ENCODE assay signal across 16 cellular contexts in the genomic region with DNA sequence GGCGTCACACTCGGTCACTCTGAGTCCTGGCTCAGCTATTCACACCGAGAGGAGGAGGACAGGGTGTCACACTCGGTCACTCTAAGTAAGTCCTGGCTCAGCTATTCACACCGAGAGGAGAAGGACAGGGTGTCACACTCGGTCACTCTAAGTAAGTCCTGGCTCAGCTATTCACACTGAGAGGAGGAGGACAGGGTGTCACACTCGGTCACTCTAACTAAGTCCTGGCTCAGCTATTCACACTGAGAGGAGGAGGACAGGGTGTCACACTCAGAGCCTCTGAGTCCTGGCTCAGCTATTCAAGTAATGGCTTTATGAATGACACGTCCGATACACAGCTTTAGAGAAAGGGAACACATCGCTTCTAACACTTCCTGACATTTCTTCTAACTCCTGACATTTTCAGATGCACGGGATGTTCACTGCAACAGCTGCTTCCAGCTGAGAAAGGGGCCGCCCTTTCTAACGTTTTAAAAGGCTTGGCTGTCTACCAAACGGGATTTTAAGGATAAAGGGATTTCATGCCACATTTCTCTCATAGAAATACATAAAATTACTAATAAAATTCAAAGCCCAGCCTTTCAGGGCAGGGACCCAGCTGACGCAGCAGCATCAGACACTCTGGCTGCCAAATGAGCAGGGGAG. TPM values are rescaled to one million over a fixed set of nuclear protein-coding genes. Genes with fewer than 3 reads are reported as not detected.
A peak's percentile ranks its signal among the peaks of the same experiment; 100 is the strongest.
DNase-seq lines count a peak whose midpoint lies in the region; ATAC-seq and TF ChIP-seq lines count a peak whose summit lies in the region.
"Had no signal": no experiment of that assay in that cellular context is flagged by ENCODE, and none has a peak within 500 bp of the region (broad histone marks: within the 10 kb centered on the region; RNA-seq: fewer than 3 reads in every experiment).

No MANE protein-coding gene starts in this region.

- no peak overlapping the region for H4K8ac ChIP-seq in mesenchymal stem cell (ENCODE audit: low read length)

- H3K27ac ChIP-seq in GM23248 (peak overlapping the region; percentile 74), mesenchymal stem cell (ENCODE audit: low read length, poor library complexity, severe bottlenecking) (no peak overlapping the region)

- 47 to 50% methylated on average over 9 to 15 of the region's 15 CpGs for WGBS in GM23248 (ENCODE audit: low coverage in 1 of 2, low lambda C conversion rate in 2 of 2, missing lambda C conversion rate in 2 of 2), 2 experiments
- over 99% methylated on average over 14 of the region's 15 CpGs for WGBS in mesenchymal stem cell

- H3K27me3 Mint-ChIP-seq in stimulated activated memory B cell treated with anti-CD40 and anti-IgM and Interleukin-4, amounts not matched to agents 10 μg/mL and 1 μg/mL and 100 μg/mL, for 72 hours: no peaks in the 10 kb centered on the region
- no peaks in the 10 kb centered on the region for H3K27me3 Mint-ChIP-seq in Calu3 (ENCODE audit: unreplicated experiment)
- no peaks in the 10 kb centered on the region for H3K27me3 Mint-ChIP-seq in activated CD4-positive, alpha-beta T cell treated with anti-CD3 and anti-CD28 coated beads for 36 hours
- H3K27me3 Mint-ChIP-seq: activated naive CD8-positive, alpha-beta T cell treated with anti-CD3 and anti-CD28 coated beads for 36 hours had no signal

- H3K4me1 Mint-ChIP-seq in stimulated activated memory B cell treated with anti-CD40 and anti-IgM and Interleukin-4, amounts not matched to agents 10 μg/mL and 1 μg/mL and 100 μg/mL, for 72 hours: peaks cover 8% of the 10 kb centered on the region
- H3K4me1 Mint-ChIP-seq in Calu3 (ENCODE audit: low read depth, unreplicated experiment): no peaks in the 10 kb centered on the region
- H3K4me1 Mint-ChIP-seq in activated CD4-positive, alpha-beta T cell treated with anti-CD3 and anti-CD28 coated beads for 36 hours: no peaks in the 10 kb centered on the region
- H3K4me1 Mint-ChIP-seq: activated naive CD8-positive, alpha-beta T cell treated with anti-CD3 and anti-CD28 coated beads for 36 hours had no signal

- no peaks in the 10 kb centered on the region for H3K9me2 ChIP-seq in GM23248 (ENCODE audit: insufficient read depth)

- H2BK12ac ChIP-seq in mesenchymal stem cell (ENCODE audit: low read length in 2 of 2): no peak overlapping the region

- H3F3A ChIP-seq in GM23248 (ENCODE audit: insufficient read depth): peaks cover 10% of the 10 kb centered on the region

- ATAC-seq in stimulated activated memory B cell treated with anti-CD40 and anti-IgM and Interleukin-4, amounts not matched to agents 10 μg/mL and 1 μg/mL and 100 μg/mL, for 72 hours: no peak
- no peak for ATAC-seq in activated CD4-positive, alpha-beta T cell treated with anti-CD3 and anti-CD28 coated beads for 36 hours
- ATAC-seq: PC-3 had no signal

- H3K79me2 ChIP-seq in GM23248 (ENCODE audit: insufficient read depth): peaks cover 17% of the 10 kb centered on the region

- no peaks in the 10 kb centered on the region for H3K36me3 ChIP-seq in GM23248 (ENCODE audit: low read depth)
- H3K36me3 ChIP-seq in mesenchymal stem cell (ENCODE audit: control insufficient read depth in 1 of 2, insufficient read depth in 2 of 2, low read depth in 1 of 2, low read length in 2 of 2): peaks cover 24 to 59% of the 10 kb centered on the region in 2 experiments

- POLR2A ChIA-PET in activated CD4-positive, alpha-beta T cell treated with anti-CD3 and anti-CD28 coated beads for 36 hours (lab: Charles Lee): no interaction called here

- H2BK15ac ChIP-seq in mesenchymal stem cell (ENCODE audit: low read depth, poor library complexity, severe bottlenecking): no peak overlapping the region

- H3K14ac ChIP-seq in mesenchymal stem cell (ENCODE audit: low read length in 2 of 2): no peak overlapping the region

- H3K9me3 ChIP-seq in GM23248 (ENCODE audit: low read depth) (no peaks in the 10 kb centered on the region), mesenchymal stem cell (ENCODE audit: control insufficient read depth, low read length) (no peaks in the 10 kb centered on the region)
- H3K9me3 ChIP-seq: thyroid gland had no signal

- H3K27me3 ChIP-seq in GM23248 (replicated peaks; ENCODE audit: insufficient read depth) (no peaks in the 10 kb centered on the region), mesenchymal stem cell (ENCODE audit: control insufficient read depth in 1 of 2, insufficient read depth in 1 of 2, low read length in 2 of 2) (no peaks in the 10 kb centered on the region)
- H3K27me3 ChIP-seq: thyroid gland had no signal

- H3K9me3 Mint-ChIP-seq in stimulated activated memory B cell treated with anti-CD40 and anti-IgM and Interleukin-4, amounts not matched to agents 10 μg/mL and 1 μg/mL and 100 μg/mL, for 72 hours: no peaks in the 10 kb centered on the region
- H3K9me3 Mint-ChIP-seq in Calu3 (ENCODE audit: low read depth, unreplicated experiment): no peaks in the 10 kb centered on the region
- H3K9me3 Mint-ChIP-seq in activated CD4-positive, alpha-beta T cell treated with anti-CD3 and anti-CD28 coated beads for 36 hours (ENCODE audit: low read depth): no peaks in the 10 kb centered on the region
- H3K9me3 Mint-ChIP-seq: activated naive CD8-positive, alpha-beta T cell treated with anti-CD3 and anti-CD28 coated beads for 36 hours had no signal

- H3K4ac ChIP-seq in mesenchymal stem cell (ENCODE audit: low read depth in 1 of 2, low read length in 2 of 2): no peak overlapping the region

- no TSS peak for BruUV-seq in Calu3 (replicated peaks; lab: Mats Ljungman, UMichigan)

- H3K4me2 ChIP-seq in GM23248 (ENCODE audit: unreplicated experiment): peak overlapping the region; percentile 41
- no peak overlapping the region for H3K4me2 ChIP-seq in mesenchymal stem cell (ENCODE audit: low read length, poor library complexity, severe bottlenecking)

- no peak overlapping the region for H2AK5ac ChIP-seq in mesenchymal stem cell (ENCODE audit: low read length, severe bottlenecking)

- in situ Hi-C loops in GM23248 (cut with MboI): no loop called here

- peaks cover 32% of the 10 kb centered on the region for H3K79me1 ChIP-seq in mesenchymal stem cell (replicated peaks; ENCODE audit: low read length, poor library complexity, severe bottlenecking)

- no peak overlapping the region for H2BK120ac ChIP-seq in mesenchymal stem cell (ENCODE audit: low read depth, low read length)

- H3K27ac Mint-ChIP-seq in stimulated activated memory B cell treated with anti-CD40 and anti-IgM and Interleukin-4, amounts not matched to agents 10 μg/mL and 1 μg/mL and 100 μg/mL, for 72 hours: peak overlapping the region; percentile 10
- no peak overlapping the region for H3K27ac Mint-ChIP-seq in Calu3 (ENCODE audit: unreplicated experiment)
- H3K27ac Mint-ChIP-seq in activated CD4-positive, alpha-beta T cell treated with anti-CD3 and anti-CD28 coated beads for 36 hours: no peak overlapping the region
- H3K27ac Mint-ChIP-seq: activated naive CD8-positive, alpha-beta T cell treated with anti-CD3 and anti-CD28 coated beads for 36 hours had no signal

- H3K18ac ChIP-seq in mesenchymal stem cell (ENCODE audit: low read depth in 1 of 2, low read length in 2 of 2): no peak overlapping the region

- H3K9ac ChIP-seq in GM23248: peak overlapping the region; percentile 64
- H3K9ac ChIP-seq in mesenchymal stem cell (ENCODE audit: low read length): peak overlapping the region; percentile 73

- H4K20me1 ChIP-seq in GM23248 (ENCODE audit: insufficient read depth): no peaks in the 10 kb centered on the region

- CTCF ChIA-PET in Calu3 (lab: Charles Lee): no interaction called here
- CTCF ChIA-PET in activated CD4-positive, alpha-beta T cell treated with anti-CD3 and anti-CD28 coated beads for 36 hours (lab: Charles Lee): interaction anchor here (0.7 kb wide), 2 partner anchors 97 to 142 kb away, joined by 4 to 5 read pairs; no protein-coding TSS in a partner anchor

- no peak overlapping the region for H2BK5ac ChIP-seq in mesenchymal stem cell (ENCODE audit: low read depth, low read length, poor library complexity, severe bottlenecking)

- no peak overlapping the region for H3K23ac ChIP-seq in mesenchymal stem cell (ENCODE audit: low read length in 2 of 2)

- H3K4me3 ChIP-seq in GM23248: peak overlapping the region; percentile 29; the same call in 1 of the 2 replicates
- peak overlapping the region in 1 of 2 experiments; percentile 45 for H3K4me3 ChIP-seq in mesenchymal stem cell (ENCODE audit: insufficient read depth in 1 of 2, low read depth in 1 of 2, low read length in 2 of 2)
- H3K4me3 ChIP-seq: lung, thyroid gland had no signal

- H3K4me3 Mint-ChIP-seq in stimulated activated memory B cell treated with anti-CD40 and anti-IgM and Interleukin-4, amounts not matched to agents 10 μg/mL and 1 μg/mL and 100 μg/mL, for 72 hours: no peak overlapping the region
- no peak overlapping the region for H3K4me3 Mint-ChIP-seq in Calu3 (ENCODE audit: low read depth, unreplicated experiment)
- H3K4me3 Mint-ChIP-seq in activated CD4-positive, alpha-beta T cell treated with anti-CD3 and anti-CD28 coated beads for 36 hours: no peak overlapping the region
- H3K4me3 Mint-ChIP-seq: activated naive CD8-positive, alpha-beta T cell treated with anti-CD3 and anti-CD28 coated beads for 36 hours had no signal

- no peak for TF ChIP-seq CTCF in Calu3 (IDR thresholded peaks at IDR 0.05; ENCODE audit: unreplicated experiment)

- no peak overlapping the region for H4K91ac ChIP-seq in mesenchymal stem cell (ENCODE audit: low read length)

- H3K36me3 Mint-ChIP-seq in stimulated activated memory B cell treated with anti-CD40 and anti-IgM and Interleukin-4, amounts not matched to agents 10 μg/mL and 1 μg/mL and 100 μg/mL, for 72 hours: peaks cover 26% of the 10 kb centered on the region
- peaks cover 24% of the 10 kb centered on the region for H3K36me3 Mint-ChIP-seq in Calu3 (ENCODE audit: insufficient read depth, unreplicated experiment)
- peaks cover 17% of the 10 kb centered on the region for H3K36me3 Mint-ChIP-seq in activated CD4-positive, alpha-beta T cell treated with anti-CD3 and anti-CD28 coated beads for 36 hours (ENCODE audit: low read depth)

- intact Hi-C loops in Calu3 (cut with micrococcal nuclease; ENCODE audit: unreplicated experiment): no loop called here
- intact Hi-C loops in activated CD4-positive, alpha-beta T cell treated with anti-CD3 and anti-CD28 coated beads for 36 hours (cut with DNase I, micrococcal nuclease): no loop called here

- H2AFZ ChIP-seq in GM23248 (peak overlapping the region; percentile 45; the same call in 1 of the 2 replicates), mesenchymal stem cell (ENCODE audit: low read depth, low read length) (no peak overlapping the region)

- peaks cover 14% of the 10 kb centered on the region for H3K4me1 ChIP-seq in GM23248 (ENCODE audit: insufficient read depth)
- H3K4me1 ChIP-seq in mesenchymal stem cell (ENCODE audit: control insufficient read depth, insufficient read depth, low read depth, low read length): peaks cover 9% of the 10 kb centered on the region

- DNase-seq in GM23248 (peak; percentile 51), amniotic epithelial cell (ENCODE audit: low read depth) (peak; percentile 22), mesenchymal stem cell (no peak), Calu3 (no peak), NCI-H2107 (lab: John Stamatoyannopoulos, UW) (no peak), NCI-H82 treated with DMSO at 0.1 percent for 48 hours (lab: John Stamatoyannopoulos, UW; ENCODE audit: unreplicated experiment) (no peak)
- DNase-seq in activated CD4-positive, alpha-beta T cell treated with anti-CD3 and anti-CD28 coated beads for 36 hours: no peak
- DNase-seq: activated CD4-positive, CD25-positive, alpha-beta regulatory T cell; activated naive CD8-positive, alpha-beta T cell treated with anti-CD3 and anti-CD28 coated beads for 36 hours; NCI-H1105; NCI-H446 treated with DMSO at 0.1 percent for 48 hours; PC-3; thyroid gland had no signal

RNA-seq across cellular contexts. Expression of a gene that starts 28.1 kb away (rescaled TPM):
- not detected in 2 replicates for total RNA-seq in GM23248 (2014; rRNA removed; shearing (Covaris generic))
- polyA plus RNA-seq in GM23248 (2016; fragmentation: Nextera tagmentation; extraction: Ambion mirVana): not detected in 2 replicates
- polyA plus RNA-seq in mesenchymal stem cell (2013, experiment 1 of 2): 0.08 TPM
- polyA plus RNA-seq in mesenchymal stem cell (2013, experiment 2 of 2): not detected
- total RNA-seq in Calu3 (2022): 1.3 TPM in 2 replicates
- total RNA-seq in activated CD4-positive, alpha-beta T cell treated with anti-CD3 and anti-CD28 coated beads for 36 hours: under 1 TPM; 0.30 to 0.47 TPM

RNA-seq across cellular contexts. Expression of a gene that starts 29.8 kb away (rescaled TPM):
- 31.6 and 38.5 TPM in 2 replicates for total RNA-seq in GM23248 (2014; rRNA removed; shearing (Covaris generic))
- polyA plus RNA-seq in GM23248 (2016; fragmentation: Nextera tagmentation; extraction: Ambion mirVana): 31.7 and 35.0 TPM in 2 replicates
- 21.2 TPM for polyA plus RNA-seq in mesenchymal stem cell (2013, experiment 1 of 2)
- 20.6 TPM for polyA plus RNA-seq in mesenchymal stem cell (2013, experiment 2 of 2)
- total RNA-seq in Calu3 (2022): 57.0 and 59.0 TPM in 2 replicates
- 10 to 100 TPM; 47.4 to 56.6 TPM for total RNA-seq in activated CD4-positive, alpha-beta T cell treated with anti-CD3 and anti-CD28 coated beads for 36 hours

RNA-seq across cellular contexts. Expression of a gene that starts 30.4 kb away (rescaled TPM):
- 27.0 and 37.3 TPM in 2 replicates for total RNA-seq in GM23248 (2014; rRNA removed; shearing (Covaris generic))
- 47.9 and 50.1 TPM in 2 replicates for polyA plus RNA-seq in GM23248 (2016; fragmentation: Nextera tagmentation; extraction: Ambion mirVana)
- 13.4 TPM for polyA plus RNA-seq in mesenchymal stem cell (2013, experiment 1 of 2)
- polyA plus RNA-seq in mesenchymal stem cell (2013, experiment 2 of 2): 15.6 TPM
- total RNA-seq in Calu3 (2022): 21.2 and 29.9 TPM in 2 replicates
- 10 to 100 TPM; 11.4 to 11.9 TPM for total RNA-seq in activated CD4-positive, alpha-beta T cell treated with anti-CD3 and anti-CD28 coated beads for 36 hours

RNA-seq across cellular contexts. Expression of a gene that starts 38.2 kb away (rescaled TPM):
- not detected in 2 replicates for total RNA-seq in GM23248 (2014; rRNA removed; shearing (Covaris generic))
- polyA plus RNA-seq in GM23248 (2016; fragmentation: Nextera tagmentation; extraction: Ambion mirVana): not detected in 2 replicates
- polyA plus RNA-seq in mesenchymal stem cell (2013, experiment 1 of 2): not detected
- polyA plus RNA-seq in mesenchymal stem cell (2013, experiment 2 of 2): not detected
- not detected in 2 replicates for total RNA-seq in Calu3 (2022)
- total RNA-seq in activated CD4-positive, alpha-beta T cell treated with anti-CD3 and anti-CD28 coated beads for 36 hours: not detected
- total RNA-seq: activated naive CD8-positive, alpha-beta T cell treated with anti-CD3 and anti-CD28 coated beads for 36 hours; lung; PC-3; thyroid gland had no signal
- polyA plus RNA-seq: lung had no signal

RNA-seq across cellular contexts. Expression of a gene that starts 40.4 kb away (rescaled TPM):
- not detected in 2 replicates for total RNA-seq in GM23248 (2014; rRNA removed; shearing (Covaris generic))
- not detected in 2 replicates for polyA plus RNA-seq in GM23248 (2016; fragmentation: Nextera tagmentation; extraction: Ambion mirVana)
- not detected for polyA plus RNA-seq in mesenchymal stem cell (2013, experiment 1 of 2)
- not detected for polyA plus RNA-seq in mesenchymal stem cell (2013, experiment 2 of 2)
- total RNA-seq in Calu3 (2022): 5.0 and 7.6 TPM in 2 replicates
- total RNA-seq in activated CD4-positive, alpha-beta T cell treated with anti-CD3 and anti-CD28 coated beads for 36 hours: not detected
- total RNA-seq: activated naive CD8-positive, alpha-beta T cell treated with anti-CD3 and anti-CD28 coated beads for 36 hours; chondrocyte; lung; PC-3; thyroid gland had no signal

Comparison
In these comparisons a context has a peak if more than half of its experiments do, and no peak if none do; other contexts are left out.
1. DNase-seq: peak in GM23248 (single experiment) and amniotic epithelial cell (single experiment); none in mesenchymal stem cell (single experiment), Calu3 (single experiment), activated CD4-positive, alpha-beta T cell treated with anti-CD3 and anti-CD28 coated beads for 36 hours (single experiment), NCI-H2107 (single experiment) and NCI-H82 treated with DMSO at 0.1 percent for 48 hours (single experiment).